13 cellular contexts compared by ENCODE assay signal in genomic region chr11:65592840-65593517, GRCh38. TPM values are rescaled to one million over a fixed set of nuclear protein-coding genes. Genes with fewer than 3 reads are reported as not detected.
DNase-seq lines count a peak whose midpoint lies in the region; ATAC-seq, FAIRE-seq and TF ChIP-seq lines count a peak whose summit lies in the region.
"Had no signal": no experiment of that assay in that cellular context is flagged by ENCODE, and none has a peak within 500 bp of the region (broad histone marks: within the 10 kb centered on the region; RNA-seq: fewer than 3 reads in every experiment).

No MANE protein-coding gene starts in this region.

- TF ChIP-seq POLR2A in tibial nerve (IDR thresholded peaks at IDR 0.05): no peak

- no peak overlapping the region for H3K4ac ChIP-seq in mesendoderm (ENCODE audit: low read depth, low read length)

- peak overlapping the region; percentile 87 for H3K56ac ChIP-seq in mesendoderm (ENCODE audit: low read length)

- no peak overlapping the region for H2AK5ac ChIP-seq in mesendoderm (ENCODE audit: low read length)

- H3K9ac ChIP-seq in SK-N-SH (no peak overlapping the region), mesendoderm (ENCODE audit: low read length) (peak overlapping the region; percentile 73), kidney (ENCODE audit: low read length in 2 of 2) (no peak overlapping the region)

- no peak overlapping the region for H2BK120ac ChIP-seq in mesendoderm (ENCODE audit: low read depth, low read length)

- H3K4me2 ChIP-seq in SK-N-SH (no peak overlapping the region), mesendoderm (ENCODE audit: low read length) (peak overlapping the region; percentile 77)

- ATAC-seq in SK-N-SH treated with all-trans-retinoic acid at 6 μM for 48 hours: no peak
- ATAC-seq in GM19328 (IDR thresholded peaks at IDR 0.05; ENCODE audit: unreplicated experiment): no peak

- H3K27me3 ChIP-seq in SK-N-SH (ENCODE audit: insufficient read depth) (no peaks in the 10 kb centered on the region), dorsolateral prefrontal cortex (no peaks in the 10 kb centered on the region), mesendoderm (ENCODE audit: insufficient read depth, low read length, poor library complexity) (peaks cover 4% of the 10 kb centered on the region), tibial nerve (no peaks in the 10 kb centered on the region)
- H3K27me3 ChIP-seq: SJCRH30 had no signal

- H3K4me1 ChIP-seq in SK-N-SH (ENCODE audit: control insufficient read depth in 1 of 2, insufficient read depth in 2 of 2, low read depth in 1 of 2, low read length in 1 of 2) (peaks cover 0 to 12% of the 10 kb centered on the region in 2 experiments; a peak in 1 of 4 replicates), mesendoderm (ENCODE audit: control insufficient read depth, low read depth, low read length) (no peaks in the 10 kb centered on the region), tibial nerve (peaks cover 0 to 75% (median 30%) of the 10 kb centered on the region in 4 donors), kidney (ENCODE audit: control insufficient read depth in 1 of 2, insufficient read depth in 1 of 2, low read depth in 1 of 2, low read length in 2 of 2) (peaks cover 0 to 8% of the 10 kb centered on the region in 2 donors)
- H3K4me1 ChIP-seq: SJCRH30 had no signal

- H3K9me3 ChIP-seq in SK-N-SH (no peaks in the 10 kb centered on the region), tibial nerve (no peaks in the 10 kb centered on the region), kidney (ENCODE audit: control insufficient read depth in 1 of 2, low read length in 2 of 2) (no peaks in the 10 kb centered on the region)
- H3K9me3 ChIP-seq: SJCRH30 had no signal

- no peak for TF ChIP-seq RAD21 in SK-N-SH (IDR thresholded peaks at IDR 0.05; ENCODE audit: low read length)

- POLR2A ChIA-PET in SK-N-SH (lab: Yijun Ruan, JAX): interaction anchor here (1.0 to 3.1 kb wide), 8 partner anchors 10 to 52 kb away, joined by 3 to 15 read pairs (median 4); partner anchors contain the start of genes EHBP1L1, FAM89B, PCNX3 and ZNRD2

- H3K4me3 ChIP-seq in SK-N-SH (ENCODE audit: low read depth in 2 of 2, low read length in 1 of 2) (no peak overlapping the region), dorsolateral prefrontal cortex (peak overlapping the region in 23 of 59 donors; percentile 3 to 51 (median 25)), mesendoderm (ENCODE audit: low read length) (no peak overlapping the region), tibial nerve (no peak overlapping the region), kidney (ENCODE audit: low read length in 2 of 2) (no peak overlapping the region)
- H3K4me3 ChIP-seq: SJCRH30 had no signal

- H2BK15ac ChIP-seq in mesendoderm (replicated peaks; ENCODE audit: low read depth): no peak overlapping the region

- no peaks in the 10 kb centered on the region for H3K79me2 ChIP-seq in SK-N-SH (ENCODE audit: insufficient read depth)
- H3K79me2 ChIP-seq in mesendoderm (ENCODE audit: control insufficient read depth, insufficient read depth, low read length): no peaks in the 10 kb centered on the region

- H2AFZ ChIP-seq in SK-N-SH (ENCODE audit: low read depth): no peak overlapping the region

- TF ChIP-seq CTCF in SK-N-SH (IDR thresholded peaks at IDR 0.05) (no peak), dorsolateral prefrontal cortex (IDR thresholded peaks at IDR 0.05 in 54 of 56, conservative IDR thresholded peaks at IDR 0.05 in 2 of 56; ENCODE audit: low read depth in 1 of 56, partially characterized antibody in 56 of 56) (no peak), tibial nerve (IDR thresholded peaks at IDR 0.05) (no peak), kidney (IDR thresholded peaks at IDR 0.05; ENCODE audit: borderline replicate concordance, extremely low read depth, insufficient read depth) (no peak)

- peaks cover 6 to 22% of the 10 kb centered on the region in 2 experiments for H3K36me3 ChIP-seq in SK-N-SH (replicated peaks in 1 of 2; ENCODE audit: control insufficient read depth in 1 of 2, insufficient read depth in 2 of 2, low read length in 1 of 2)
- no peaks in the 10 kb centered on the region for H3K36me3 ChIP-seq in mesendoderm (ENCODE audit: control insufficient read depth, insufficient read depth, low read length)
- H3K36me3 ChIP-seq in tibial nerve: peaks cover 2 to 52% (median 5%) of the 10 kb centered on the region in 3 donors
- peaks cover 0 to 6% of the 10 kb centered on the region in 2 donors for H3K36me3 ChIP-seq in kidney (ENCODE audit: control insufficient read depth in 1 of 2, insufficient read depth in 2 of 2, low read length in 2 of 2)
- H3K36me3 ChIP-seq: SJCRH30 had no signal

- no peaks in the 10 kb centered on the region for H3K9me2 ChIP-seq in SK-N-SH

- TF ChIP-seq EP300 in SK-N-SH (IDR thresholded peaks at IDR 0.05; ENCODE audit: borderline replicate concordance in 1 of 2, low read depth in 1 of 2, low read length in 1 of 2): no peak
- no peak for TF ChIP-seq EP300 in tibial nerve (IDR thresholded peaks at IDR 0.05)

- H3K27ac ChIP-seq in SK-N-SH (ENCODE audit: low read depth in 2 of 2, low read length in 1 of 2) (peak overlapping the region in 1 of 2 experiments; percentile 25; a peak in 1 of 4 replicates), dorsolateral prefrontal cortex (peak overlapping the region in 57 of 59 donors; percentile 13 to 86 (median 73)), mesendoderm (ENCODE audit: low read depth, low read length) (no peak overlapping the region), tibial nerve (peak overlapping the region; percentile 46 to 85 (median 66)), kidney (ENCODE audit: low read depth in 2 of 2, low read length in 2 of 2) (no peak overlapping the region)
- H3K27ac ChIP-seq: SJCRH30 had no signal

- FAIRE-seq in kidney (lab: Jason Lieb, UNC): no peak

- intact Hi-C loops in dorsolateral prefrontal cortex (cut with DNase I) (loop anchor here (1.0 to 10.0 kb wide), 2 partner anchors 53 to 58 kb away; no protein-coding TSS in a partner anchor), kidney (cut with DNase I) (no loop called here)

- H3K23ac ChIP-seq in mesendoderm (ENCODE audit: low read length): peak overlapping the region; percentile 98

- WGBS in SK-N-SH (ENCODE audit: low lambda C conversion rate): 92% methylated on average over 16 of the region's 24 CpGs
- no CpG with 5 or more reads among the region's 24 CpGs for WGBS in mesendoderm (ENCODE audit: extremely low coverage, insufficient coverage, low lambda C conversion rate)
- WGBS in tibial nerve, 2 donors: 75 to 81% methylated on average over 22 of the region's 24 CpGs

- no peaks in the 10 kb centered on the region for H3K79me1 ChIP-seq in mesendoderm (ENCODE audit: low read length)

- H3K18ac ChIP-seq in mesendoderm (ENCODE audit: low read length): peak overlapping the region; percentile 15

- no peaks in the 10 kb centered on the region for H4K20me1 ChIP-seq in SK-N-SH (ENCODE audit: insufficient read depth)

- CTCF ChIA-PET in SK-N-SH (lab: Yijun Ruan, JAX): interaction anchor here (0.8 to 12.8 kb wide), 22 partner anchors 7 to 427 kb away, joined by 3 to 216 read pairs (median 6); partner anchors contain the start of genes EHBP1L1, FAM89B, LTBP3 and MAP3K11

- peaks cover 9% of the 10 kb centered on the region for H3F3A ChIP-seq in SK-N-SH (replicated peaks; ENCODE audit: insufficient read depth)

- DNase-seq in SK-N-SH (peak; percentile 31), dorsolateral prefrontal cortex (no peak), mesendoderm (no peak), tibial nerve (ENCODE audit: low spot score in 2 of 2) (no peak), NCI-H2227 treated with DMSO at 0.1 percent for 48 hours (lab: John Stamatoyannopoulos, UW) (no peak), kidney (no peak)
- DNase-seq: NCI-H1436, NCI-H748 treated with DMSO at 0.1 percent for 48 hours had no signal

- no peak overlapping the region for H4K8ac ChIP-seq in mesendoderm (ENCODE audit: low read depth, low read length)

- no peak overlapping the region for H2BK5ac ChIP-seq in mesendoderm (ENCODE audit: low read length)

- no peak overlapping the region for H4K5ac ChIP-seq in mesendoderm (ENCODE audit: low read length)

RNA-seq across cellular contexts. Expression of gene KCNK7, which starts 2.6 kb away (rescaled TPM):
- polyA plus RNA-seq in SK-N-SH (2012; rRNA removed) (0.34 and 0.58 TPM in 2 replicates), kidney (ENCODE audit: insufficient read depth, low read depth, low replicate concordance) (not detected)
- polyA plus RNA-seq in SK-N-SH (2012; cell fraction: cytosol; rRNA removed): 0.09 and 0.26 TPM in 2 replicates
- 1.4 and 3.2 TPM in 2 replicates for polyA plus RNA-seq in SK-N-SH (2012; cell fraction: nucleus; rRNA removed)
- total RNA-seq in dorsolateral prefrontal cortex (10 to 100 TPM in 3 of 120 experiments, 1 to 10 TPM in 114, under 1 TPM in 3; 0.74 to 10.5 (median 4.1) TPM), tibial nerve (1 to 10 TPM in 2 of 4 donors, under 1 TPM in 1, not detected in 1; 0.63 to 3.3 (median 1.2) TPM), kidney (0.25 TPM)
- polyA plus RNA-seq in mesendoderm (2013, experiment 1 of 2): not detected
- 0.04 TPM for polyA plus RNA-seq in mesendoderm (2013, experiment 2 of 2)
- total RNA-seq: A172, HT1080 had no signal

RNA-seq across cellular contexts. Expression of gene EHBP1L1, which starts 17.1 kb away (rescaled TPM):
- polyA plus RNA-seq in SK-N-SH (2012; rRNA removed): 35.1 and 48.7 TPM in 2 replicates
- 17.6 and 25.5 TPM in 2 replicates for polyA plus RNA-seq in SK-N-SH (2012; cell fraction: cytosol; rRNA removed)
- polyA plus RNA-seq in SK-N-SH (2012; cell fraction: nucleus; rRNA removed): 163 and 263 TPM in 2 replicates
- total RNA-seq in dorsolateral prefrontal cortex: 10 to 100 TPM; 17.3 to 49.0 (median 28.4) TPM
- 1.5 TPM for polyA plus RNA-seq in mesendoderm (2013, experiment 1 of 2)
- 2.7 TPM for polyA plus RNA-seq in mesendoderm (2013, experiment 2 of 2)
- total RNA-seq in tibial nerve: 100 to 1,000 TPM in 3 of 4 donors, 10 to 100 TPM in 1; 87.3 to 186 (median 110) TPM
- 95.4 TPM for total RNA-seq in kidney
- 20.5 TPM for polyA plus RNA-seq in kidney (ENCODE audit: insufficient read depth, low read depth, low replicate concordance)

RNA-seq across cellular contexts. Expression of gene FAM89B, which starts 20.6 kb away (rescaled TPM):
- polyA plus RNA-seq in SK-N-SH (2012; rRNA removed) (61.3 and 65.3 TPM in 2 replicates), kidney (ENCODE audit: insufficient read depth, low read depth, low replicate concordance) (33.5 TPM)
- 19.9 and 37.5 TPM in 2 replicates for polyA plus RNA-seq in SK-N-SH (2012; cell fraction: cytosol; rRNA removed)
- 38.7 and 41.4 TPM in 2 replicates for polyA plus RNA-seq in SK-N-SH (2012; cell fraction: nucleus; rRNA removed)
- total RNA-seq in dorsolateral prefrontal cortex (100 to 1,000 TPM in 1 of 120 experiments, 10 to 100 TPM in 119; 35.7 to 101 (median 59.6) TPM), tibial nerve (10 to 100 TPM; 40.8 to 55.3 (median 44.6) TPM), kidney (36.7 TPM)
- 17.5 TPM for polyA plus RNA-seq in mesendoderm (2013, experiment 1 of 2)
- polyA plus RNA-seq in mesendoderm (2013, experiment 2 of 2): 17.1 TPM

RNA-seq across cellular contexts. Expression of gene MAP3K11, which starts 21.0 kb away (rescaled TPM):
- polyA plus RNA-seq in SK-N-SH (2012; rRNA removed): 28.9 and 31.1 TPM in 2 replicates
- polyA plus RNA-seq in SK-N-SH (2012; cell fraction: cytosol; rRNA removed): 10.6 and 16.9 TPM in 2 replicates
- polyA plus RNA-seq in SK-N-SH (2012; cell fraction: nucleus; rRNA removed): 63.4 and 87.5 TPM in 2 replicates
- total RNA-seq in dorsolateral prefrontal cortex: 100 to 1,000 TPM in 4 of 120 experiments, 10 to 100 TPM in 116; 30.9 to 133 (median 57.4) TPM
- polyA plus RNA-seq in mesendoderm (2013, experiment 1 of 2): 21.4 TPM
- polyA plus RNA-seq in mesendoderm (2013, experiment 2 of 2): 21.4 TPM
- total RNA-seq in tibial nerve: 100 to 1,000 TPM in 1 of 4 donors, 10 to 100 TPM in 3; 64.2 to 112 (median 83.9) TPM
- 89.1 TPM for total RNA-seq in kidney
- polyA plus RNA-seq in kidney (ENCODE audit: insufficient read depth, low read depth, low replicate concordance): 55.7 TPM

RNA-seq across cellular contexts. Expression of gene PCNX3, which starts 22.6 kb away (rescaled TPM):
- polyA plus RNA-seq in SK-N-SH (2012; rRNA removed) (23.8 and 33.7 TPM in 2 replicates), kidney (ENCODE audit: insufficient read depth, low read depth, low replicate concordance) (13.6 TPM)
- polyA plus RNA-seq in SK-N-SH (2012; cell fraction: cytosol; rRNA removed): 7.5 and 14.8 TPM in 2 replicates
- polyA plus RNA-seq in SK-N-SH (2012; cell fraction: nucleus; rRNA removed): 88.7 and 115 TPM in 2 replicates
- total RNA-seq in dorsolateral prefrontal cortex (10 to 100 TPM; 25.1 to 44.9 (median 31.2) TPM), tibial nerve (10 to 100 TPM; 21.0 to 53.4 (median 29.8) TPM), kidney (44.4 TPM)
- polyA plus RNA-seq in mesendoderm (2013, experiment 1 of 2): 16.1 TPM
- 16.3 TPM for polyA plus RNA-seq in mesendoderm (2013, experiment 2 of 2)

Comparison
In these comparisons a context has a peak if more than half of its experiments do, and no peak if none do; other contexts are left out.
1. H3K27ac ChIP-seq: peak in dorsolateral prefrontal cortex (57 of 59) and tibial nerve (4 of 4); none in mesendoderm (single experiment) and kidney (0 of 2).